ENCODE assay signal across 12 cellular contexts in the genomic region with DNA sequence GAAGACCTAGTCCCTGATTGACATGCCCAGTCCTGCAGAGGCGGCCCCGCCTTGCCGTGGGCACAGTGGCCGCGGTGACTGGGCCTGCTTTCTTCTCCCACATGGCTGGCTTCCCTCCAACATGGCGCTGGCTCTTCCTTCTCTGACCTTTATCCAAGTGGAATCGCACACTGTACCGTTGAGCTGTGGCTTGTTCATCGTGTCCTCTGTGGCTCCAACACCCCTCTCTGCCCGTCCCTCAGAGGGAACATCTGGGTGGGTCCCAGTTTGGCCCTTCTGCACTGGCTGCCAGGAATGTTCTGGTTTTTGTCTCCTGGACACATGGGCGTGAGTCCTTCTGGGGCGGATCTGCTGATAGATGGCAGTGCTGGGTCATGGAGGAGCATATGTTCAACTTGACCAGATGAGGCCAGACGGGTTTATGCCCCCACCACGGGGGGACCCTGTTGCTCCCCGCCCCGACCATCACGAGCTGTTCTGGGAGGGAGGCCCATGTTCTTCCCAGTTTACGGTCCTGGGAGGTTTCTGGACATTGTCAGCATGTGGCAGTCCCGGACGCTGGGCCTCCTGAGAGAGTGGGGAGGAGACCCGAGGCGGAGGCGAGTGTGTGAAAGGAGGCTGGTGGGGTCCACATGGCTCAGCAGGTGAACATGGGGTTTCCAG.
DNase-seq lines count a peak whose midpoint lies in the region; ATAC-seq, FAIRE-seq and TF ChIP-seq lines count a peak whose summit lies in the region.
"Had no signal": no experiment of that assay in that cellular context is flagged by ENCODE, and none has a peak within 500 bp of the region (broad histone marks: within the 10 kb centered on the region; RNA-seq: fewer than 3 reads in every experiment).

No MANE protein-coding gene starts in this region.

- no peak overlapping the region for H3K56ac ChIP-seq in mesendoderm (ENCODE audit: low read length)

- H3K79me2 ChIP-seq in mesendoderm (ENCODE audit: control insufficient read depth, insufficient read depth, low read length) = no peaks in the 10 kb centered on the region

- no CpG with 5 or more reads among the region's 23 CpGs for WGBS in mesendoderm (ENCODE audit: extremely low coverage, insufficient coverage, low lambda C conversion rate)

- H4K5ac ChIP-seq in mesendoderm (ENCODE audit: low read length) = no peak overlapping the region

- no peaks in the 10 kb centered on the region for H3K27me3 Mint-ChIP-seq in natural killer cell treated with Interleukin-12 subunit alpha and Interleukin-12 subunit beta and Interleukin-15 and Interleukin-18, amount 100 ng/mL, for 72 hours
- H3K27me3 Mint-ChIP-seq in natural killer cell (ENCODE audit: low read depth in 2 of 2) = peaks cover 0 to under 1% of the 10 kb centered on the region in 2 donors
- H3K27me3 Mint-ChIP-seq: activated CD8-positive, alpha-beta T cell treated with anti-CD3 and anti-CD28 coated beads for 36 hours; naive thymus-derived CD8-positive, alpha-beta T cell had no signal

- no peak overlapping the region for H2BK120ac ChIP-seq in mesendoderm (ENCODE audit: low read depth, low read length)

- ATAC-seq in natural killer cell treated with Interleukin-12 subunit alpha and Interleukin-12 subunit beta and Interleukin-15 and Interleukin-18, amount 100 ng/mL, for 72 hours = no peak
- ATAC-seq in natural killer cell = no peak
- ATAC-seq in lower lobe of right lung = peak in 1 of 2 donors; percentile 50
- ATAC-seq in HG03342 (IDR thresholded peaks at IDR 0.05; ENCODE audit: unreplicated experiment) = no peak
- ATAC-seq: activated CD8-positive, alpha-beta T cell treated with anti-CD3 and anti-CD28 coated beads for 36 hours; naive thymus-derived CD8-positive, alpha-beta T cell had no signal

- H3K36me3 Mint-ChIP-seq in natural killer cell treated with Interleukin-12 subunit alpha and Interleukin-12 subunit beta and Interleukin-15 and Interleukin-18, amount 100 ng/mL, for 72 hours = no peaks in the 10 kb centered on the region
- H3K36me3 Mint-ChIP-seq in natural killer cell = no peaks in the 10 kb centered on the region
- H3K36me3 Mint-ChIP-seq: naive thymus-derived CD8-positive, alpha-beta T cell had no signal

- no peak overlapping the region for H2BK5ac ChIP-seq in mesendoderm (ENCODE audit: low read length)

- no peak overlapping the region for H2AK5ac ChIP-seq in mesendoderm (ENCODE audit: low read length)

- intact Hi-C loops in natural killer cell (cut with micrococcal nuclease) (loop anchor here (5.0 kb wide), 1 partner anchor 662 kb away; no protein-coding TSS in a partner anchor), lower lobe of right lung (cut with DNase I) (no loop called here)

- H3K27me3 ChIP-seq in lower lobe of right lung (ENCODE audit: low read depth) (no peaks in the 10 kb centered on the region), mesendoderm (ENCODE audit: insufficient read depth, low read length, poor library complexity) (no peaks in the 10 kb centered on the region)
- H3K27me3 ChIP-seq: ascending aorta had no signal

- no peaks in the 10 kb centered on the region for H3K9me3 ChIP-seq in lower lobe of right lung
- H3K9me3 ChIP-seq: ascending aorta had no signal

- no peak overlapping the region for H2BK15ac ChIP-seq in mesendoderm (replicated peaks; ENCODE audit: low read depth)

- peak; percentile 37 for DNase-seq in natural killer cell treated with Interleukin-12 subunit alpha and Interleukin-12 subunit beta and Interleukin-15 and Interleukin-18, amount 100 ng/mL, for 72 hours (ENCODE audit: low spot score)
- DNase-seq in natural killer cell (no peak), lower lobe of right lung (peak; percentile 64), mesendoderm (no peak), NCI-H446 (lab: John Stamatoyannopoulos, UW) (no peak), NCI-H2171 (lab: John Stamatoyannopoulos, UW) (no peak)
- DNase-seq: activated CD8-positive, alpha-beta T cell treated with anti-CD3 and anti-CD28 coated beads for 36 hours; naive thymus-derived CD8-positive, alpha-beta T cell; stimulated activated CD4-positive, alpha-beta T cell treated with anti-CD3 and anti-CD28 coated beads, Interleukin-4, amount 100 ng/mL, for 4 hours had no signal

- TF ChIP-seq CTCF in natural killer cell (IDR thresholded peaks at IDR 0.05) = no peak
- TF ChIP-seq CTCF in lower lobe of right lung (IDR thresholded peaks at IDR 0.05) = no peak

- FAIRE-seq in endometrium (lab: Jason Lieb, UNC) = peak; percentile 50

- H3K4me2 ChIP-seq in mesendoderm (ENCODE audit: low read length) = no peak overlapping the region

- no peaks in the 10 kb centered on the region for H3K79me1 ChIP-seq in mesendoderm (ENCODE audit: low read length)

- peaks cover under 1% of the 10 kb centered on the region in 2 donors for H3K4me1 Mint-ChIP-seq in natural killer cell treated with Interleukin-12 subunit alpha and Interleukin-12 subunit beta and Interleukin-15 and Interleukin-18, amount 100 ng/mL, for 72 hours (ENCODE audit: low read depth in 2 of 2)
- peaks cover 1 to 3% of the 10 kb centered on the region in 2 donors for H3K4me1 Mint-ChIP-seq in natural killer cell

- H3K27ac ChIP-seq in lower lobe of right lung = no peak overlapping the region
- H3K27ac ChIP-seq in mesendoderm (ENCODE audit: low read depth, low read length) = no peak overlapping the region
- H3K27ac ChIP-seq: ascending aorta had no signal

- H3K9ac ChIP-seq in mesendoderm (ENCODE audit: low read length) = no peak overlapping the region

- no peak overlapping the region for H3K4me3 Mint-ChIP-seq in natural killer cell treated with Interleukin-12 subunit alpha and Interleukin-12 subunit beta and Interleukin-15 and Interleukin-18, amount 100 ng/mL, for 72 hours
- no peak overlapping the region for H3K4me3 Mint-ChIP-seq in natural killer cell
- H3K4me3 Mint-ChIP-seq: activated CD8-positive, alpha-beta T cell treated with anti-CD3 and anti-CD28 coated beads for 36 hours; naive thymus-derived CD8-positive, alpha-beta T cell had no signal

- no peak overlapping the region for H3K18ac ChIP-seq in mesendoderm (ENCODE audit: low read length)

- H3K23ac ChIP-seq in mesendoderm (ENCODE audit: low read length) = no peak overlapping the region

- no peak overlapping the region for H3K4ac ChIP-seq in mesendoderm (ENCODE audit: low read depth, low read length)

- H3K4me3 ChIP-seq in lower lobe of right lung (no peak overlapping the region), mesendoderm (ENCODE audit: low read length) (no peak overlapping the region)
- H3K4me3 ChIP-seq: ascending aorta had no signal

- peaks cover 19% of the 10 kb centered on the region for H3K4me1 ChIP-seq in lower lobe of right lung
- no peaks in the 10 kb centered on the region for H3K4me1 ChIP-seq in mesendoderm (ENCODE audit: control insufficient read depth, low read depth, low read length)
- H3K4me1 ChIP-seq: ascending aorta had no signal

- H3K9me3 Mint-ChIP-seq in natural killer cell treated with Interleukin-12 subunit alpha and Interleukin-12 subunit beta and Interleukin-15 and Interleukin-18, amount 100 ng/mL, for 72 hours = no peaks in the 10 kb centered on the region
- no peaks in the 10 kb centered on the region for H3K9me3 Mint-ChIP-seq in natural killer cell
- H3K9me3 Mint-ChIP-seq: activated CD8-positive, alpha-beta T cell treated with anti-CD3 and anti-CD28 coated beads for 36 hours; naive thymus-derived CD8-positive, alpha-beta T cell had no signal

- no peaks in the 10 kb centered on the region for H3K36me3 ChIP-seq in lower lobe of right lung
- no peaks in the 10 kb centered on the region for H3K36me3 ChIP-seq in mesendoderm (ENCODE audit: control insufficient read depth, insufficient read depth, low read length)
- H3K36me3 ChIP-seq: ascending aorta had no signal

- H4K8ac ChIP-seq in mesendoderm (ENCODE audit: low read depth, low read length) = no peak overlapping the region

- no peak overlapping the region for H3K27ac Mint-ChIP-seq in natural killer cell treated with Interleukin-12 subunit alpha and Interleukin-12 subunit beta and Interleukin-15 and Interleukin-18, amount 100 ng/mL, for 72 hours
- no peak overlapping the region for H3K27ac Mint-ChIP-seq in natural killer cell
- H3K27ac Mint-ChIP-seq: activated CD8-positive, alpha-beta T cell treated with anti-CD3 and anti-CD28 coated beads for 36 hours had no signal

Comparison
In these comparisons a context has a peak if more than half of its experiments do, and no peak if none do; other contexts are left out.
1. DNase-seq: peak in natural killer cell treated with Interleukin-12 subunit alpha and Interleukin-12 subunit beta and Interleukin-15 and Interleukin-18, amount 100 ng/mL, for 72 hours (single experiment) and lower lobe of right lung (single experiment); none in natural killer cell (single experiment), mesendoderm (single experiment), NCI-H446 (0 of 2) and NCI-H2171 (single experiment).